8 cellular contexts compared by ENCODE assay signal in the genomic region with DNA sequence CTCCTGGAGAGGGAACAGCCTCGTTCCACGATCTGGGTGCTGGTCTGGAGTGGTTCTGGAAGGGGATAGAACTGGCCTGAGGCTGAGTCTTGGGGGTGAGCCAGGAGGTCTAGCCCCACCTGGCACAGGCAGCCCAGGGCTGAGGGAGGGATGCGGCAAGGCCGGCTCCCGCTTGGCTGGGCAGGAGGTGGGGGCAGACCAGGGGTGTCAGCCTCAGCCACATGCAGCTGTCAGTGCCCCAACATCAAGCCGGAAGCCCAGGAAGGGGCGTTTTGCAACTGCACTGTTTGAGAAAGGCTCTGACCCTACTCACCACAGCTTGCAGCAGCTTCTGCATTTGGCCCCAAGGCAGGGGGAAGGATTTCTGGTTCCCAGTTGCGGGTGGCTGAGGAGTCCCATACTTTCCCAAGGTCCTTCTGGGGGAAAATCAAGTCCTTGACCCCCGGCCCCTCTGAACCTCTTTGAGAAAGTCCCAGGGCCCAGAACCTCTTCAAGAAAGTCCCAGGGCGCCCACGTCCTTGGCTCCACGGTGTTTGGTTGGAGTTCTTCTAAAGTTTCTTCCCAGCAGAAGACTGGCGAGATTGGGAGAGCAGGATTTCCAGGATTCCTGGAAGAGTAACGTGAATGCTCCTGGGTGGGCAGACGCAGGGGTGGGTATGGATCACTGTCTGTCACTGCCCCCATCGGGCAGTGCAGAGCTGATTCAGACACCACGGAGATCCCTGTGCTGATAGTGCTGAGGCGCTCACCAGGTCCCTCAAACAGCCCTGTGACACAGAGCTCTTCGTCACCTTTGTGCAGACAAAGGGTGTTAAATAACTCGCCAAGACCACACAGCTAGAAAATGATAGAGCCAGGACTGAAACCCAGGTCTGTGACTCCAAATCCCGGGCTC. TPM values are rescaled to one million over a fixed set of nuclear protein-coding genes. Genes with fewer than 3 reads are reported as not detected.
DNase-seq lines count a peak whose midpoint lies in the region; ATAC-seq and TF ChIP-seq lines count a peak whose summit lies in the region.

No MANE protein-coding gene starts in this region.

- peak overlapping the region; percentile 12 for H2AK5ac ChIP-seq in neuronal stem cell (ENCODE audit: low read depth, low read length)

- peak; percentile 31 to 67 (median 40) for DNase-seq in CD4-positive, CD25-positive, alpha-beta regulatory T cell
- peak; percentile 80 for DNase-seq in GM20000 (ENCODE audit: low spot score)
- no peak for DNase-seq in Jurkat, Clone E6-1 (ENCODE audit: low read depth, low spot score)
- peak; percentile 47 to 57 for DNase-seq in activated CD4-positive, alpha-beta T cell treated with anti-CD3 and anti-CD28 coated beads, Interleukin-2, amount 50 U/mL, for 48 hours
- DNase-seq in neuronal stem cell (ENCODE audit: low spot score) = no peak
- no peak for DNase-seq in amniotic stem cell (lab: John Stamatoyannopoulos, UW)

- no peak overlapping the region for H2BK5ac ChIP-seq in neuronal stem cell (ENCODE audit: low read length)

- no peaks in the 10 kb centered on the region for H3K9me3 ChIP-seq in CD4-positive, CD25-positive, alpha-beta regulatory T cell (ENCODE audit: control insufficient read depth in 2 of 2, low read length in 2 of 2)
- H3K9me3 ChIP-seq in esophagus (ENCODE audit: control insufficient read depth in 2 of 2, insufficient read depth in 1 of 2, low read depth in 1 of 2, low read length in 1 of 2) (no peaks in the 10 kb centered on the region), neuronal stem cell (replicated peaks in 1 of 2; ENCODE audit: control insufficient read depth in 2 of 2, insufficient read depth in 1 of 2, low read depth in 1 of 2, low read length in 2 of 2) (no peaks in the 10 kb centered on the region)

- H3K27ac Mint-ChIP-seq in CD4-positive, CD25-positive, alpha-beta regulatory T cell = peak overlapping the region; percentile 20 to 84 (median 84)

- peak overlapping the region; percentile 67 for H3K14ac ChIP-seq in neuronal stem cell (ENCODE audit: low read length)

- H3K79me1 ChIP-seq in neuronal stem cell (ENCODE audit: low read depth, low read length) = no peaks in the 10 kb centered on the region

- no peaks in the 10 kb centered on the region for H3K9me3 Mint-ChIP-seq in CD4-positive, CD25-positive, alpha-beta regulatory T cell

- peaks cover 12% of the 10 kb centered on the region for H3K36me3 Mint-ChIP-seq in CD4-positive, CD25-positive, alpha-beta regulatory T cell

- peak overlapping the region; percentile 61 for H3K4me3 ChIP-seq in CD4-positive, CD25-positive, alpha-beta regulatory T cell (ENCODE audit: low read depth, low read length)
- H3K4me3 ChIP-seq in Jurkat, Clone E6-1 (ENCODE audit: low read length) = peak overlapping the region; percentile 73
- H3K4me3 ChIP-seq in esophagus (ENCODE audit: low read depth in 1 of 2, low read length in 2 of 2) = peak overlapping the region; percentile 86 to 95
- H3K4me3 ChIP-seq in neuronal stem cell (ENCODE audit: low read length in 2 of 2) = peak overlapping the region in 1 of 2 donors; percentile 4

- H2AFZ ChIP-seq in neuronal stem cell (ENCODE audit: low read length) = no peak overlapping the region

- no peaks in the 10 kb centered on the region for H3K27me3 ChIP-seq in CD4-positive, CD25-positive, alpha-beta regulatory T cell (ENCODE audit: control insufficient read depth, insufficient read depth, low read length)
- H3K27me3 ChIP-seq in esophagus (ENCODE audit: control insufficient read depth in 1 of 2, insufficient read depth in 2 of 2, low read length in 2 of 2) = no peaks in the 10 kb centered on the region
- H3K27me3 ChIP-seq in neuronal stem cell (ENCODE audit: control insufficient read depth in 3 of 3, insufficient read depth in 3 of 3, low read depth in 1 of 3, low read length in 3 of 3) = peaks cover 0 to 24% (median 15%) of the 10 kb centered on the region in 3 experiments

- no peak overlapping the region for H2BK12ac ChIP-seq in neuronal stem cell (ENCODE audit: low read length)

- peak; percentile 21 to 35 for ATAC-seq in CD4-positive, CD25-positive, alpha-beta regulatory T cell (ENCODE audit: low read depth in 2 of 2)
- no peak for ATAC-seq in HG02840 (IDR thresholded peaks at IDR 0.05; ENCODE audit: low FRiP score, unreplicated experiment)

- peak overlapping the region; percentile 68 for H3K23ac ChIP-seq in neuronal stem cell (ENCODE audit: low read depth, low read length, poor library complexity)

- peaks cover 60% of the 10 kb centered on the region for H3K4me1 ChIP-seq in CD4-positive, CD25-positive, alpha-beta regulatory T cell (ENCODE audit: control insufficient read depth, insufficient read depth, low read length, poor library complexity, severe bottlenecking)
- H3K4me1 ChIP-seq in esophagus (ENCODE audit: control insufficient read depth in 2 of 2, insufficient read depth in 2 of 2, low read length in 1 of 2) = peaks cover 7 to 35% of the 10 kb centered on the region in 2 donors
- peaks cover 10 to 12% of the 10 kb centered on the region in 2 donors for H3K4me1 ChIP-seq in neuronal stem cell (ENCODE audit: control insufficient read depth in 2 of 2, insufficient read depth in 1 of 2, low read depth in 1 of 2, low read length in 2 of 2)

- peaks cover 8 to 68% (median 37%) of the 10 kb centered on the region in 4 donors for H3K4me1 Mint-ChIP-seq in CD4-positive, CD25-positive, alpha-beta regulatory T cell

- no peak overlapping the region for H3K4ac ChIP-seq in neuronal stem cell (ENCODE audit: low read length)

- H3K18ac ChIP-seq in neuronal stem cell (ENCODE audit: low read length) = no peak overlapping the region

- H4K91ac ChIP-seq in neuronal stem cell (ENCODE audit: low read depth, low read length, poor library complexity) = no peak overlapping the region

- H3K4me3 Mint-ChIP-seq in CD4-positive, CD25-positive, alpha-beta regulatory T cell = peak overlapping the region; percentile 92 to 96 (median 94)

- no peak overlapping the region for H3K9ac ChIP-seq in neuronal stem cell (ENCODE audit: low read depth, low read length, poor library complexity)

- H2BK15ac ChIP-seq in neuronal stem cell (ENCODE audit: low read length) = no peak overlapping the region

- H2BK120ac ChIP-seq in neuronal stem cell (ENCODE audit: low read depth, low read length) = no peak overlapping the region

- H3K36me3 ChIP-seq in CD4-positive, CD25-positive, alpha-beta regulatory T cell (ENCODE audit: control insufficient read depth, insufficient read depth, low read length) = peaks cover 10% of the 10 kb centered on the region
- H3K36me3 ChIP-seq in esophagus (ENCODE audit: control insufficient read depth in 2 of 2, insufficient read depth in 2 of 2, low read length in 1 of 2) = peaks cover 0 to 8% of the 10 kb centered on the region in 2 donors
- H3K36me3 ChIP-seq in neuronal stem cell (replicated peaks in 1 of 2; ENCODE audit: control insufficient read depth in 2 of 2, insufficient read depth in 2 of 2, low read length in 2 of 2) = no peaks in the 10 kb centered on the region

- H3K27ac ChIP-seq in CD4-positive, CD25-positive, alpha-beta regulatory T cell (ENCODE audit: insufficient read depth, low read length, poor library complexity, severe bottlenecking) = peak overlapping the region; percentile 77
- H3K27ac ChIP-seq in esophagus (ENCODE audit: low read depth in 2 of 2, low read length in 1 of 2) (peak overlapping the region in 1 of 2 donors; percentile 34), neuronal stem cell (replicated peaks; ENCODE audit: low read length) (no peak overlapping the region)

- 41 to 50% methylated on average over 21 of the region's 21 CpGs for WGBS in esophagus, 2 donors
- WGBS in neuronal stem cell (ENCODE audit: extremely low coverage in 2 of 2, insufficient read length in 2 of 2, insufficient replicate concordance in 1 of 2), 2 donors = no CpG with 5 or more reads among the region's 21 CpGs

- peaks cover 9% of the 10 kb centered on the region for H3K27me3 Mint-ChIP-seq in CD4-positive, CD25-positive, alpha-beta regulatory T cell

- H3K4me2 ChIP-seq in neuronal stem cell (ENCODE audit: insufficient read depth, low read length, poor library complexity, severe bottlenecking) = no peak overlapping the region

- no peak for TF ChIP-seq CTCF in GM20000 (IDR thresholded peaks at IDR 0.05; ENCODE audit: extremely low read depth, missing control alignments)

- no peak overlapping the region for H4K8ac ChIP-seq in neuronal stem cell (ENCODE audit: low read depth, low read length)

RNA-seq across cellular contexts. Expression of a gene that starts 2.2 kb away (rescaled TPM):
- 93.6 TPM for total RNA-seq in CD4-positive, CD25-positive, alpha-beta regulatory T cell
- 10 to 100 TPM; 45.3 to 77.4 (median 61.3) TPM for polyA plus RNA-seq in CD4-positive, CD25-positive, alpha-beta regulatory T cell
- 49.2 TPM for polyA plus RNA-seq in Jurkat, Clone E6-1 (2012; ENCODE audit: insufficient read depth, insufficient read length)
- polyA plus RNA-seq in esophagus = 10 to 100 TPM; 32.5 to 38.0 TPM
- 12.5 TPM for polyA plus RNA-seq in neuronal stem cell (2013, experiment 1 of 2)
- 12.8 TPM for polyA plus RNA-seq in neuronal stem cell (2013, experiment 2 of 2)

RNA-seq across cellular contexts. Expression of a gene that starts 26.4 kb away (rescaled TPM):
- total RNA-seq in CD4-positive, CD25-positive, alpha-beta regulatory T cell = 1.4 TPM
- not detected for polyA plus RNA-seq in CD4-positive, CD25-positive, alpha-beta regulatory T cell
- not detected for polyA plus RNA-seq in Jurkat, Clone E6-1 (2012; ENCODE audit: insufficient read depth, insufficient read length)
- under 1 TPM; 0.16 to 0.53 TPM for polyA plus RNA-seq in esophagus
- polyA plus RNA-seq in neuronal stem cell (2013, experiment 1 of 2) = 0.21 TPM
- polyA plus RNA-seq in neuronal stem cell (2013, experiment 2 of 2) = not detected

RNA-seq across cellular contexts. Expression of a gene that starts 44.7 kb away (rescaled TPM):
- not detected for total RNA-seq in CD4-positive, CD25-positive, alpha-beta regulatory T cell
- polyA plus RNA-seq in CD4-positive, CD25-positive, alpha-beta regulatory T cell = not detected
- polyA plus RNA-seq in Jurkat, Clone E6-1 (2012; ENCODE audit: insufficient read depth, insufficient read length) = not detected
- not detected for polyA plus RNA-seq in esophagus
- not detected for polyA plus RNA-seq in neuronal stem cell (2013, experiment 1 of 2)
- not detected for polyA plus RNA-seq in neuronal stem cell (2013, experiment 2 of 2)

Comparison
In these comparisons a context has a peak if more than half of its experiments do, and no peak if none do; other contexts are left out.
1. DNase-seq: peak in CD4-positive, CD25-positive, alpha-beta regulatory T cell (3 of 3), GM20000 (single experiment) and activated CD4-positive, alpha-beta T cell treated with anti-CD3 and anti-CD28 coated beads, Interleukin-2, amount 50 U/mL, for 48 hours (2 of 2); none in Jurkat, Clone E6-1 (single experiment), neuronal stem cell (single experiment) and amniotic stem cell (single experiment).